Comparison of ENCODE assay signal across 8 cellular contexts in the genomic region with DNA sequence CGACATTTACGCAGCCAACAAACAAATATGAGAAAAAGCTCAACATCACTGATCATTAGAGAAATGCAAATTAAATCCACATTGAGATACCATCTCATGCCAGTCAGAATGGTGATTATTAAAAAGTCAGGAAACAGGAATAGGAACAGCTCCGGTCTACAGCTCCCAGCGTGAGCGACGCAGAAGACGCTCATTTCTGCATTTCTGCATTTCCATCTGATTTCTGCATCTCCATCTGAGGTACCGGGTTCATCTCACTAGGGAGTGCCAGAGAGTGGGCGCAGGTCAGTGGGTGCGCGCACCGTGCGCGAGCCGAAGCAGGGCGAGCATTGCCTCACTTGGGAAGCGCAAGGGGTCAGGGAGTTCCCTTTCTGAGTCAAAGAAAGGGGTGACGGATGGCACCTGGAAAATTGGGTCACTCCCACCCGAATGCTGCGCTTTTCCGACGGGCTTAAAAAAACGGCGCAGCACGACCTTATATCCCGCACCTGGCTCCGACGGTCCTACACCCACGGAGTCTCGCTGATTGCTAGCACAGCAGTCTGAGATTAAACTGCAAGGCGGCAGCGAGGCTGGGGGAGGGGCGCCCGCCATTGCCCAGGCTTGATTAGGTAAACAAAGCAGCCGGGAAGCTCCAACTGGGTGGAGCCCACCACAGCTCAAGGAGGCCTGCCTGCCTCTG. TPM values are rescaled to one million over a fixed set of nuclear protein-coding genes. Genes with fewer than 3 reads are reported as not detected.
DNase-seq lines count a peak whose midpoint lies in the region; ATAC-seq and TF ChIP-seq lines count a peak whose summit lies in the region.
"Not testable (repeated sequence)": the region's sequence is repeated elsewhere in the genome, so short reads cannot be mapped to it uniquely, and the experiment has no call there.

No MANE protein-coding gene starts in this region.

- H3K27ac Mint-ChIP-seq in WTC11; activated naive CD8-positive, alpha-beta T cell treated with anti-CD3 and anti-CD28 coated beads, Interleukin-2, amount 50 U/mL, for 24 hours: not testable (repeated sequence)
- H3K27ac Mint-ChIP-seq in mesothelial cell of epicardium = peak overlapping the region; percentile 17

- not testable (repeated sequence) for TF ChIP-seq CTCF in WTC11 (IDR thresholded peaks at IDR 0.05); esophagus squamous epithelium (IDR thresholded peaks at IDR 0.05); mesothelial cell of epicardium (IDR thresholded peaks at IDR 0.05; ENCODE audit: unreplicated experiment)

- 49 to 62% methylated on average over 7 to 11 of the region's 35 CpGs for WGBS in esophagus squamous epithelium, 2 donors

- H3K27me3 ChIP-seq in esophagus squamous epithelium = peaks cover 0 to 29% (median 0%) of the 10 kb centered on the region in 4 donors

- H3K9me3 ChIP-seq in esophagus squamous epithelium = not testable (repeated sequence)

- H3K4me3 Mint-ChIP-seq in WTC11 = peak overlapping the region; percentile 92
- H3K4me3 Mint-ChIP-seq in activated naive CD8-positive, alpha-beta T cell treated with anti-CD3 and anti-CD28 coated beads, Interleukin-2, amount 50 U/mL, for 24 hours = peak overlapping the region; percentile 49
- H3K4me3 Mint-ChIP-seq in mesothelial cell of epicardium = peak overlapping the region; percentile 78

- H3K4me3 ChIP-seq in esophagus squamous epithelium = peak overlapping the region in 3 of 4 donors; percentile 25 to 48 (median 30)

- H3K27me3 Mint-ChIP-seq in WTC11 (ENCODE audit: low read depth) = peaks cover 21% of the 10 kb centered on the region
- H3K27me3 Mint-ChIP-seq in activated naive CD8-positive, alpha-beta T cell treated with anti-CD3 and anti-CD28 coated beads, Interleukin-2, amount 50 U/mL, for 24 hours = peaks cover 20% of the 10 kb centered on the region
- not testable (repeated sequence) for H3K27me3 Mint-ChIP-seq in mesothelial cell of epicardium (ENCODE audit: low read depth)

- POLR2A ChIA-PET in WTC11 (lab: Charles Lee) = not testable (repeated sequence)

- peaks cover 16% of the 10 kb centered on the region for H3K4me1 Mint-ChIP-seq in WTC11
- not testable (repeated sequence) for H3K4me1 Mint-ChIP-seq in activated naive CD8-positive, alpha-beta T cell treated with anti-CD3 and anti-CD28 coated beads, Interleukin-2, amount 50 U/mL, for 24 hours; mesothelial cell of epicardium

- not testable (repeated sequence) for H3K9me3 Mint-ChIP-seq in WTC11; activated naive CD8-positive, alpha-beta T cell treated with anti-CD3 and anti-CD28 coated beads, Interleukin-2, amount 50 U/mL, for 24 hours; mesothelial cell of epicardium

- not testable (repeated sequence) for TF ChIP-seq POLR2A in esophagus squamous epithelium (IDR thresholded peaks at IDR 0.05)

- not testable (repeated sequence) for H3K36me3 Mint-ChIP-seq in WTC11; activated naive CD8-positive, alpha-beta T cell treated with anti-CD3 and anti-CD28 coated beads, Interleukin-2, amount 50 U/mL, for 24 hours (ENCODE audit: low read depth); mesothelial cell of epicardium

- peak; percentile 53 for ATAC-seq in WTC11
- ATAC-seq in activated naive CD8-positive, alpha-beta T cell treated with anti-CD3 and anti-CD28 coated beads, Interleukin-2, amount 50 U/mL, for 24 hours = not testable (repeated sequence)

- intact Hi-C loops in esophagus squamous epithelium (cut with DNase I) = not testable (repeated sequence)

- not testable (repeated sequence) for H3K27ac ChIP-seq in esophagus squamous epithelium

- H3K4me1 ChIP-seq in esophagus squamous epithelium = not testable (repeated sequence)

- H3K36me3 ChIP-seq in esophagus squamous epithelium = not testable (repeated sequence)

- DNase-seq in COR-L47 (lab: John Stamatoyannopoulos, UW) = peak; percentile 1
- peak; percentile 25 for DNase-seq in HT-29 (ENCODE audit: low spot score)
- DNase-seq in NCI-H526 treated with DMSO at 0.1 percent for 48 hours (lab: John Stamatoyannopoulos, UW) = peak; percentile 11
- DNase-seq in WTC11 (ENCODE audit: low spot score); activated naive CD8-positive, alpha-beta T cell treated with anti-CD3 and anti-CD28 coated beads, Interleukin-2, amount 50 U/mL, for 24 hours; esophagus squamous epithelium (lab: John Stamatoyannopoulos, UW); mesothelial cell of epicardium (ENCODE audit: low spot score in 2 of 2, unreplicated experiment in 2 of 2): not testable (repeated sequence)
- peak; percentile 18 to 61 (median 31) for DNase-seq in stimulated activated naive CD4-positive, alpha-beta T cell (lab: John Stamatoyannopoulos, UW)

- CTCF ChIA-PET in WTC11 (lab: Charles Lee) = interaction anchor here (1.3 to 2.4 kb wide), 2 partner anchors 11 to 18 kb away, joined by 5 to 10 read pairs; partner anchors contain the start of gene DDX18

RNA-seq across cellular contexts. Expression of gene DDX18, which starts 10.7 kb away (rescaled TPM):
- 28.5 and 33.2 TPM in 2 replicates for total RNA-seq in HT-29 (2014; rRNA removed; shearing (Covaris generic))
- total RNA-seq in WTC11 (2021) (76.2 to 107 TPM (median 83.3 TPM) in 3 replicates), esophagus squamous epithelium (10 to 100 TPM; 27.7 to 51.5 (median 39.2) TPM), mesothelial cell of epicardium (64.4 to 68.9 TPM (median 66.2 TPM) in 3 replicates)
